In genomic region chr2:20381457-20381856, GRCh38 we compare ENCODE assay signal across 9 cellular contexts.
DNase-seq lines count a peak whose midpoint lies in the region; ATAC-seq and TF ChIP-seq lines count a peak whose summit lies in the region.
"Had no signal": no experiment of that assay in that cellular context is flagged by ENCODE, and none has a peak within 500 bp of the region (broad histone marks: within the 10 kb centered on the region; RNA-seq: fewer than 3 reads in every experiment).

No MANE protein-coding gene starts in this region.

- no peak for TF ChIP-seq CTCF in nephron progenitor cell (IDR thresholded peaks at IDR 0.05)
- no peak for TF ChIP-seq CTCF in tibial artery (IDR thresholded peaks at IDR 0.05)

- H3K36me3 Mint-ChIP-seq in nephron progenitor cell (ENCODE audit: low read depth), result no peaks in the 10 kb centered on the region

- ATAC-seq in HG03432 (IDR thresholded peaks at IDR 0.05; ENCODE audit: unreplicated experiment), result no peak

- H3K36me3 ChIP-seq in HAP-1 (replicated peaks) (no peaks in the 10 kb centered on the region), tibial artery (no peaks in the 10 kb centered on the region)

- H3K4me3 ChIP-seq in HAP-1 (no peak overlapping the region), tibial artery (no peak overlapping the region)

- no peaks in the 10 kb centered on the region for H3K9me3 Mint-ChIP-seq in nephron progenitor cell
- H3K9me3 Mint-ChIP-seq: dendritic cell treated with granulocyte-macrophage colony-stimulating factor and Interleukin-4, amounts not matched to agents 40 ng/mL and 50 ng/mL, for 4 days had no signal

- H3K27ac Mint-ChIP-seq in nephron progenitor cell, result no peak overlapping the region
- H3K27ac Mint-ChIP-seq: dendritic cell treated with granulocyte-macrophage colony-stimulating factor and Interleukin-4, amounts not matched to agents 40 ng/mL and 50 ng/mL, for 4 days had no signal

- H3K9me3 ChIP-seq in HAP-1, result no peaks in the 10 kb centered on the region
- H3K9me3 ChIP-seq in tibial artery, result no peaks in the 10 kb centered on the region

- DNase-seq in HAP-1 (ENCODE audit: low spot score in 2 of 2) (peak; percentile 71 to 82), NCI-H526 (lab: John Stamatoyannopoulos, UW) (peak; percentile 8 to 31), fibroblast of gingiva (ENCODE audit: low read depth) (peak; percentile 28), nucleus accumbens (lab: John Stamatoyannopoulos, UW) (peak in 46 of 56 donors; percentile 4 to 81 (median 36)), nephron progenitor cell (no peak), epidermal melanocyte (ENCODE audit: insufficient read length, low spot score) (no peak), tibial artery (no peak)

- no peak overlapping the region for H3K4me3 Mint-ChIP-seq in nephron progenitor cell
- H3K4me3 Mint-ChIP-seq: dendritic cell treated with granulocyte-macrophage colony-stimulating factor and Interleukin-4, amounts not matched to agents 40 ng/mL and 50 ng/mL, for 4 days had no signal

- intact Hi-C loops in tibial artery (cut with DNase I; ENCODE audit: low total_unique reads), result no loop called here

- H3K4me1 ChIP-seq in HAP-1, result peaks cover 10% of the 10 kb centered on the region
- H3K4me1 ChIP-seq in tibial artery, result peaks cover 0 to 19% (median 10%) of the 10 kb centered on the region in 4 donors

- H3K27ac ChIP-seq in tibial artery, result no peak overlapping the region

- in situ Hi-C loops in HAP-1 (cut with MboI; ENCODE audit: low sequenced_read_pairs), result no loop called here

- H3K27me3 ChIP-seq in HAP-1 (ENCODE audit: low read depth) (no peaks in the 10 kb centered on the region), tibial artery (no peaks in the 10 kb centered on the region)

- peaks cover 10% of the 10 kb centered on the region for H3K27me3 Mint-ChIP-seq in nephron progenitor cell (ENCODE audit: low read depth, poor library complexity)

- peaks cover 23% of the 10 kb centered on the region for H3K4me1 Mint-ChIP-seq in nephron progenitor cell

Comparison
In these comparisons a context has a peak if more than half of its experiments do, and no peak if none do; other contexts are left out.
1. DNase-seq: peak in HAP-1 (2 of 2), NCI-H526 (2 of 2), fibroblast of gingiva (single experiment) and nucleus accumbens (46 of 56); none in nephron progenitor cell (single experiment), epidermal melanocyte (single experiment) and tibial artery (0 of 2).